22 cellular contexts compared by ENCODE assay signal in genomic region chrX:11641368-11641767, GRCh38. TPM values are rescaled to one million over a fixed set of nuclear protein-coding genes. Genes with fewer than 3 reads are reported as not detected.
"Had no signal": no experiment of that assay in that cellular context is flagged by ENCODE, and none has a peak within 500 bp of the region (broad histone marks: within the 10 kb centered on the region; RNA-seq: fewer than 3 reads in every experiment).

No MANE protein-coding gene starts in this region.

- H3K4me3 ChIP-seq: lung, thyroid gland, upper lobe of right lung had no signal

- H3K27me3 ChIP-seq: foreskin keratinocyte, thyroid gland, upper lobe of right lung had no signal

- H3K9me3 ChIP-seq: thyroid gland, upper lobe of right lung had no signal

- H3K27ac ChIP-seq: foreskin keratinocyte, thyroid gland, upper lobe of right lung had no signal

- H3K36me3 ChIP-seq: thyroid gland, upper lobe of right lung had no signal

- ATAC-seq: activated CD8-positive, alpha-beta T cell treated with anti-CD3 and anti-CD28 coated beads, Interleukin-2, amount 10 ng/mL, durations not matched to agents 7 days and 5 days; activated naive CD8-positive, alpha-beta T cell treated with anti-CD3 and anti-CD28 coated beads, Interleukin-2, amount 50 U/mL, for 24 hours; effector memory CD8-positive, alpha-beta T cell; esophagus mucosa; foreskin keratinocyte; left lobe of liver; naive thymus-derived CD4-positive, alpha-beta T cell; T-cell; upper lobe of right lung had no signal

- H3K4me1 ChIP-seq: foreskin keratinocyte, thyroid gland, upper lobe of right lung had no signal

- DNase-seq: activated CD4-positive, alpha-beta T cell treated with anti-CD3 and anti-CD28 coated beads for 1 hour; activated CD4-positive, alpha-beta T cell treated with anti-CD3 and anti-CD28 coated beads, Interleukin-2, amount 50 U/mL, for 1 hour; activated CD8-positive, alpha-beta T cell treated with anti-CD3 and anti-CD28 coated beads, Interleukin-2, amount 10 ng/mL, durations not matched to agents 7 days and 5 days; activated gamma-delta T cell; activated naive CD4-positive, alpha-beta T cell treated with anti-CD3 and anti-CD28 coated beads, Interleukin-2, amount 50 U/mL, for 16 hours; activated naive CD8-positive, alpha-beta T cell treated with anti-CD3 and anti-CD28 coated beads, Interleukin-2, amount 50 U/mL, for 24 hours; anterior cingulate cortex; central memory CD4-positive, alpha-beta T cell; effector memory CD8-positive, alpha-beta T cell; foreskin keratinocyte; naive thymus-derived CD4-positive, alpha-beta T cell; occipital lobe; posterior cingulate gyrus; stimulated activated CD4-positive, alpha-beta T cell treated with anti-CD3 and anti-CD28 coated beads, Interleukin-4, amount 100 ng/mL, for 1 hour; stimulated activated naive CD4-positive, alpha-beta T cell; T-cell; thyroid gland; upper lobe of right lung had no signal

RNA-seq across cellular contexts. Expression of gene ARHGAP6, which starts 24.4 kb away (rescaled TPM):
- total RNA-seq: activated CD8-positive, alpha-beta T cell treated with anti-CD3 and anti-CD28 coated beads, Interleukin-2, amount 10 ng/mL, durations not matched to agents 7 days and 5 days; activated T-helper 1 cell treated with anti-CD3 and anti-CD28 coated beads, Interleukin-12 subunit alpha, Interleukin-12 subunit beta, Interleukin-2, Interleukin-4 antibody, amounts not matched to agents 30 ng/mL and 10 ng/mL and 1 ng/mL, durations not matched to agents 14 hours and 24 hours and 36 hours had no signal
- polyA plus RNA-seq: naive thymus-derived CD4-positive, alpha-beta T cell had no signal
